In the genomic region with DNA sequence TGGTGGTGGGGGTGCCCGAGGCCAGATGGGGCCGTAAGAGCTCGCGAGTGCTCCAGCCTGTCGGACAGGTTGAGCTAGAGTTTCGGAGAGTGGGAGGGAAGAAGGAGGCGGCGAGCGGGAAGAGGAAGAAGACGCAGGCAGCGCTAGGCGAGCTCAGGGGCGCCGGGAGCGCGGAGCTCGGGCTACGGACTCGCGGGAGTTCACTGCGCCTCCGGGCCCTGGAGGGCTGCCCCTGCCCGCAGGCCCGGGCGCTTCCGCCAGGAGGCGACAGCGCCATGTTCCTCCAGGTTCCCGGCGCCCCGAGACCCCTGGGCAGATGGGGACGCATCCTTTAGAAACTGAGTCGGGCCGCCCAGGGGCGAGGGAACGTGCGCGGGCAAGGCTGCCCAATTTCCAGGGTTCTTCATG, we compare ENCODE assay signal across 8 cellular contexts. TPM values are rescaled to one million over a fixed set of nuclear protein-coding genes. Genes with fewer than 3 reads are reported as not detected.
DNase-seq lines count a peak whose midpoint lies in the region; ATAC-seq and TF ChIP-seq lines count a peak whose summit lies in the region.

No MANE protein-coding gene starts in this region.

- ATAC-seq in stimulated activated naive CD8-positive, alpha-beta T cell treated with anti-CD3 and anti-CD28 coated beads, Interleukin-15, Interleukin-2, amounts not matched to agents 100 U/mL and 50 U/mL, for 24 hours, result no peak
- no peak for ATAC-seq in GM18498 (IDR thresholded peaks at IDR 0.05; ENCODE audit: unreplicated experiment)
- no peak for ATAC-seq in effector memory CD8-positive, alpha-beta T cell (replicated peaks)

- H3K27ac ChIP-seq in adrenal gland (peak overlapping the region in 2 of 5 donors; percentile 22 to 42), iPS DF 6.9 (ENCODE audit: low read length) (no peak overlapping the region)

- H3K4me3 ChIP-seq in adrenal gland, result peak overlapping the region in 2 of 4 donors; percentile 8 to 59
- H3K4me3 ChIP-seq in iPS DF 6.9 (ENCODE audit: low read length), result peak overlapping the region; percentile 78

- H3K36me3 ChIP-seq in adrenal gland (replicated peaks in 1 of 2), result no peaks in the 10 kb centered on the region
- no peaks in the 10 kb centered on the region for H3K36me3 ChIP-seq in iPS DF 6.9 (ENCODE audit: control insufficient read depth, insufficient read depth, low read length)

- peak in 5 of 6 experiments; percentile 19 to 45 (median 37) for TF ChIP-seq CTCF in adrenal gland (IDR thresholded peaks at IDR 0.05)

- no peak overlapping the region for H3K4me3 Mint-ChIP-seq in activated naive CD4-positive, alpha-beta T cell treated with anti-CD3 and anti-CD28 coated beads for 36 hours
- no peak overlapping the region for H3K4me3 Mint-ChIP-seq in effector memory CD8-positive, alpha-beta T cell

- H3K4me1 Mint-ChIP-seq in activated naive CD4-positive, alpha-beta T cell treated with anti-CD3 and anti-CD28 coated beads for 36 hours (ENCODE audit: low read depth), result peaks cover 27% of the 10 kb centered on the region
- H3K4me1 Mint-ChIP-seq in effector memory CD8-positive, alpha-beta T cell (ENCODE audit: low read depth in 2 of 2), result peaks cover 0 to 5% of the 10 kb centered on the region in 2 donors

- TF ChIP-seq POLR2A in adrenal gland (IDR thresholded peaks at IDR 0.05), result peak in 1 of 2 donors; percentile 12

- peaks cover 76% of the 10 kb centered on the region for H3K27me3 ChIP-seq in adrenal gland
- H3K27me3 ChIP-seq in iPS DF 6.9 (ENCODE audit: control insufficient read depth, insufficient read depth, low read length), result peaks cover 38% of the 10 kb centered on the region

- no peaks in the 10 kb centered on the region for H3K36me3 Mint-ChIP-seq in activated naive CD4-positive, alpha-beta T cell treated with anti-CD3 and anti-CD28 coated beads for 36 hours (ENCODE audit: low read depth)
- H3K36me3 Mint-ChIP-seq in effector memory CD8-positive, alpha-beta T cell (ENCODE audit: insufficient read depth), result no peaks in the 10 kb centered on the region

- H3K9me3 Mint-ChIP-seq in activated naive CD4-positive, alpha-beta T cell treated with anti-CD3 and anti-CD28 coated beads for 36 hours, result no peaks in the 10 kb centered on the region
- H3K9me3 Mint-ChIP-seq in effector memory CD8-positive, alpha-beta T cell, result no peaks in the 10 kb centered on the region

- intact Hi-C loops in adrenal gland (cut with DNase I), result no loop called here
- intact Hi-C loops in activated naive CD4-positive, alpha-beta T cell treated with anti-CD3 and anti-CD28 coated beads for 36 hours (cut with micrococcal nuclease), result no loop called here

- H3K4me1 ChIP-seq in adrenal gland (replicated peaks in 1 of 2) (peaks cover 10 to 18% of the 10 kb centered on the region in 2 donors), iPS DF 6.9 (ENCODE audit: control insufficient read depth, insufficient read depth, low read length) (peaks cover 6% of the 10 kb centered on the region)

- WGBS in adrenal gland, 4 donors, result 1 to 3% (median 2%) methylated on average over 8 to 38 of the region's 38 CpGs
- no CpG with 5 or more reads among the region's 38 CpGs for WGBS in iPS DF 6.9 (ENCODE audit: insufficient coverage, insufficient read length)

- no peak overlapping the region for H3K27ac Mint-ChIP-seq in activated naive CD4-positive, alpha-beta T cell treated with anti-CD3 and anti-CD28 coated beads for 36 hours
- no peak overlapping the region for H3K27ac Mint-ChIP-seq in effector memory CD8-positive, alpha-beta T cell

- H3K9me3 ChIP-seq in adrenal gland (replicated peaks in 1 of 3) (no peaks in the 10 kb centered on the region), iPS DF 6.9 (ENCODE audit: control insufficient read depth, insufficient read depth, low read length) (no peaks in the 10 kb centered on the region)

- CTCF ChIA-PET in activated naive CD4-positive, alpha-beta T cell treated with anti-CD3 and anti-CD28 coated beads for 36 hours (lab: Charles Lee), result no interaction called here

- peak; percentile 34 for DNase-seq in DMS114 treated with DMSO at 0.1 percent for 48 hours (lab: John Stamatoyannopoulos, UW; ENCODE audit: unreplicated experiment)
- DNase-seq in KBM-7, result peak; percentile 50
- peak in 4 of 7 donors; percentile 15 to 60 (median 38) for DNase-seq in adrenal gland
- no peak for DNase-seq in iPS DF 6.9 (ENCODE audit: low read depth, low spot score)
- DNase-seq in stimulated activated naive CD8-positive, alpha-beta T cell treated with anti-CD3 and anti-CD28 coated beads, Interleukin-15, Interleukin-2, amounts not matched to agents 100 U/mL and 50 U/mL, for 24 hours, result peak; percentile 25
- DNase-seq in activated naive CD4-positive, alpha-beta T cell treated with anti-CD3 and anti-CD28 coated beads for 36 hours, result no peak
- DNase-seq in effector memory CD8-positive, alpha-beta T cell, result no peak

- H3K27me3 Mint-ChIP-seq in activated naive CD4-positive, alpha-beta T cell treated with anti-CD3 and anti-CD28 coated beads for 36 hours (ENCODE audit: low read depth), result peaks cover 67% of the 10 kb centered on the region
- peaks cover 67 to 87% of the 10 kb centered on the region in 2 donors for H3K27me3 Mint-ChIP-seq in effector memory CD8-positive, alpha-beta T cell

- in situ Hi-C loops in KBM-7 (cut with MboI; ENCODE audit: low pct_unique_long_range_greater_than_20kb, low sequenced_read_pairs), result no loop called here

RNA-seq across cellular contexts. Expression of a gene that starts 1.0 kb away (rescaled TPM):
- 1 to 10 TPM in 2 of 8 donors, under 1 TPM in 6; 0.24 to 1.2 (median 0.63) TPM for total RNA-seq in adrenal gland
- under 1 TPM; 0.16 to 0.27 (median 0.24) TPM for polyA plus RNA-seq in adrenal gland
- not detected for total RNA-seq in activated naive CD4-positive, alpha-beta T cell treated with anti-CD3 and anti-CD28 coated beads for 36 hours

Comparison
In these comparisons a context has a peak if more than half of its experiments do, and no peak if none do; other contexts are left out.
1. DNase-seq: peak in DMS114 treated with DMSO at 0.1 percent for 48 hours (single experiment), KBM-7 (single experiment), adrenal gland (4 of 7) and stimulated activated naive CD8-positive, alpha-beta T cell treated with anti-CD3 and anti-CD28 coated beads, Interleukin-15, Interleukin-2, amounts not matched to agents 100 U/mL and 50 U/mL, for 24 hours (single experiment); none in iPS DF 6.9 (single experiment), activated naive CD4-positive, alpha-beta T cell treated with anti-CD3 and anti-CD28 coated beads for 36 hours (single experiment) and effector memory CD8-positive, alpha-beta T cell (0 of 3).